Comparison of ENCODE assay signal across 27 cellular contexts in the genomic region with DNA sequence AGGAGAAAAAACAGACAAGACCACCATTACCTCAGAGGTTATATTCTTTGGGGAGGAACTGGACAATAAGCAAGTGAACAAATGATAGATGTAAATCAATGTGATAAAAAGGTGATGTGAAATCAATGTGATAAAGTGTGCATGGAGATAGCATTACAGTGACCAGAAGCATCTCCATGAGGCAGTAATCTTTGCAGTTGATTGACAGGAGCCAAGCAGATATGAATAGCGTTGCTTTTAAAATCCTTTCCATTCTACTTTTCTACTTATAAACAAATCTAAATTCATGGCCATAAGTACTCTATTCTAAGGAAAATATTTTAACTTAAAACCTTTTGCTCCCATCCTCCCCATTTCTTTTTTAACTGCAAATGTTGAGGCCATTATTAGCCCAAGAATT.
"Had no signal": no experiment of that assay in that cellular context is flagged by ENCODE, and none has a peak within 500 bp of the region (broad histone marks: within the 10 kb centered on the region; RNA-seq: fewer than 3 reads in every experiment).

No MANE protein-coding gene starts in this region.

- ATAC-seq: foreskin keratinocyte; gastroesophageal sphincter; heart left ventricle; left lung; mucosa of descending colon; psoas muscle; right cardiac atrium; stimulated activated effector memory CD8-positive, alpha-beta T cell treated with anti-CD3 and anti-CD28 coated beads, Interleukin-12 subunit alpha, Interleukin-12 subunit beta, amount 100 ng/mL, for 72 hours had no signal

- H3K4me3 Mint-ChIP-seq: mesothelial cell of epicardium; stimulated activated effector memory CD8-positive, alpha-beta T cell treated with anti-CD3 and anti-CD28 coated beads, Interleukin-12 subunit alpha, Interleukin-12 subunit beta, amount 100 ng/mL, for 72 hours had no signal

- H3K36me3 ChIP-seq: left lung, ovary had no signal

- H3K27me3 ChIP-seq: esophagus muscularis mucosa, foreskin keratinocyte, gastroesophageal sphincter, heart left ventricle, hepatocyte, left lung, ovary, sigmoid colon, stomach, testis, tibial artery had no signal

- H3K9me3 ChIP-seq: gastroesophageal sphincter, heart left ventricle, left lung, mucosa of descending colon, ovary, psoas muscle, sigmoid colon, stomach, testis, tibial artery had no signal

- DNase-seq: dermis blood vessel endothelial cell; effector memory CD4-positive, alpha-beta T cell; foreskin keratinocyte; heart left ventricle; kidney; left lung; mucosa of descending colon; naive B cell; occipital lobe; ovary; posterior cingulate gyrus; psoas muscle; right cardiac atrium; sigmoid colon; stimulated activated CD4-positive, alpha-beta T cell treated with anti-CD3 and anti-CD28 coated beads, Interleukin-2, amount 100 ng/mL, for 24 hours; stimulated activated CD4-positive, alpha-beta T cell treated with anti-CD3 and anti-CD28 coated beads, Interleukin-4, amount 100 ng/mL, for 24 hours; stimulated activated naive CD4-positive, alpha-beta T cell treated with Interleukin-2 at 50 U/mL for 16 hours; stomach; testis; tibial artery had no signal

- H3K4me3 ChIP-seq: coronary artery, esophagus muscularis mucosa, gastroesophageal sphincter, heart left ventricle, hepatocyte, left lung, mucosa of descending colon, ovary, psoas muscle, sigmoid colon, stomach, testis, tibial artery had no signal

- H3K27ac Mint-ChIP-seq: stimulated activated effector memory CD8-positive, alpha-beta T cell treated with anti-CD3 and anti-CD28 coated beads, Interleukin-12 subunit alpha, Interleukin-12 subunit beta, amount 100 ng/mL, for 72 hours had no signal

- H3K9me3 Mint-ChIP-seq: mesothelial cell of epicardium; naive B cell; stimulated activated effector memory CD8-positive, alpha-beta T cell treated with anti-CD3 and anti-CD28 coated beads, Interleukin-12 subunit alpha, Interleukin-12 subunit beta, amount 100 ng/mL, for 72 hours; type B pancreatic cell had no signal

- H2AFZ ChIP-seq: hepatocyte had no signal

- H3K27me3 Mint-ChIP-seq: naive B cell, type B pancreatic cell had no signal

- H3K4me1 ChIP-seq: foreskin keratinocyte, testis had no signal

- H3K27ac ChIP-seq: foreskin keratinocyte, testis, tibial artery had no signal
